8 cellular contexts compared by ENCODE assay signal in genomic region chr16:22205577-22206012, GRCh38. TPM values are rescaled to one million over a fixed set of nuclear protein-coding genes. Genes with fewer than 3 reads are reported as not detected.
DNase-seq lines count a peak whose midpoint lies in the region; ATAC-seq and TF ChIP-seq lines count a peak whose summit lies in the region.

No MANE protein-coding gene starts in this region.

- WGBS in esophagus, 2 donors = 4 to 5% methylated on average over 11 of the region's 11 CpGs

- H3K27me3 ChIP-seq in DND-41 (ENCODE audit: insufficient read depth, low read length, poor library complexity) (no peaks in the 10 kb centered on the region), RWPE2 (ENCODE audit: insufficient read depth, poor library complexity, severe bottlenecking) (no peaks in the 10 kb centered on the region), esophagus (ENCODE audit: control insufficient read depth in 1 of 2, insufficient read depth in 2 of 2, low read length in 2 of 2) (no peaks in the 10 kb centered on the region), parathyroid adenoma (ENCODE audit: control insufficient read depth, insufficient read depth, low read length) (no peaks in the 10 kb centered on the region)

- DNase-seq in DND-41 = no peak
- DNase-seq in RWPE2 (ENCODE audit: low spot score) = no peak
- DNase-seq in NCI-H748 (lab: John Stamatoyannopoulos, UW; ENCODE audit: unreplicated experiment) = no peak
- DNase-seq in AG08395 (ENCODE audit: low spot score) = no peak
- no peak for DNase-seq in NCI-H1092 treated with DMSO at 0.1 percent for 48 hours (lab: John Stamatoyannopoulos, UW)

- peak overlapping the region; percentile 85 for H3K4me2 ChIP-seq in DND-41 (ENCODE audit: insufficient read depth, low read length)
- peak overlapping the region; percentile 93 for H3K4me2 ChIP-seq in parathyroid adenoma (ENCODE audit: low read length)

- H3K4me1 ChIP-seq in DND-41 (ENCODE audit: insufficient read depth, low read length) = peaks cover 17% of the 10 kb centered on the region
- no peaks in the 10 kb centered on the region for H3K4me1 ChIP-seq in RWPE2 (ENCODE audit: insufficient read depth, poor library complexity, severe bottlenecking)
- H3K4me1 ChIP-seq in esophagus (ENCODE audit: control insufficient read depth in 2 of 2, insufficient read depth in 2 of 2, low read length in 1 of 2) = peaks cover 5 to 8% of the 10 kb centered on the region in 2 donors
- H3K4me1 ChIP-seq in parathyroid adenoma = peaks cover 3% of the 10 kb centered on the region

- no peak for TF ChIP-seq CTCF in DND-41 (IDR thresholded peaks at IDR 0.05; ENCODE audit: borderline replicate concordance, extremely low read depth, low read length, poor library complexity, severe bottlenecking)
- no peak for TF ChIP-seq CTCF in RWPE2 (IDR thresholded peaks at IDR 0.05; ENCODE audit: poor library complexity, severe bottlenecking)
- TF ChIP-seq CTCF in parathyroid adenoma (IDR thresholded peaks at IDR 0.05) = no peak

- H3K4me3 ChIP-seq in DND-41 (ENCODE audit: low read depth in 1 of 2, low read length in 2 of 2) = peak overlapping the region in 1 of 2 experiments; percentile 92; a peak in 2 of 4 replicates
- H3K4me3 ChIP-seq in RWPE2 (ENCODE audit: severe bottlenecking) = peak overlapping the region; percentile 82
- H3K4me3 ChIP-seq in esophagus (ENCODE audit: low read depth in 1 of 2, low read length in 2 of 2) = peak overlapping the region; percentile 80 to 86
- peak overlapping the region; percentile 79 for H3K4me3 ChIP-seq in parathyroid adenoma (ENCODE audit: low read depth, low read length)

- H4K20me1 ChIP-seq in DND-41 (ENCODE audit: insufficient read depth, low read length) = peaks cover 11% of the 10 kb centered on the region; the same call in 1 of the 2 replicates

- H3K79me2 ChIP-seq in DND-41 (ENCODE audit: insufficient read depth, low read length) (peaks cover 38% of the 10 kb centered on the region), parathyroid adenoma (peaks cover 9% of the 10 kb centered on the region)

- H3K36me3 ChIP-seq in DND-41 (ENCODE audit: insufficient read depth, low read length) (peaks cover 6% of the 10 kb centered on the region), RWPE2 (ENCODE audit: low read depth) (no peaks in the 10 kb centered on the region), esophagus (ENCODE audit: control insufficient read depth in 2 of 2, insufficient read depth in 2 of 2, low read length in 1 of 2) (no peaks in the 10 kb centered on the region), parathyroid adenoma (ENCODE audit: control insufficient read depth, insufficient read depth, low read length) (no peaks in the 10 kb centered on the region)

- H3K27ac ChIP-seq in DND-41 (ENCODE audit: low read length) (no peak overlapping the region), RWPE2 (ENCODE audit: poor library complexity, severe bottlenecking) (peak overlapping the region; percentile 70), esophagus (ENCODE audit: low read depth in 2 of 2, low read length in 1 of 2) (peak overlapping the region; percentile 36 to 59), parathyroid adenoma (peak overlapping the region; percentile 85)

- peak overlapping the region; percentile 61 for H2AFZ ChIP-seq in DND-41 (ENCODE audit: low read depth, low read length)
- H2AFZ ChIP-seq in parathyroid adenoma = peak overlapping the region; percentile 83

- ATAC-seq in DND-41 (ENCODE audit: insufficient read depth, low read depth) (no peak), RWPE2 (ENCODE audit: low read depth) (no peak), HG03280 (IDR thresholded peaks at IDR 0.05; ENCODE audit: unreplicated experiment) (no peak)

- H3K9me3 ChIP-seq in DND-41 (ENCODE audit: insufficient read depth, low read length, severe bottlenecking) = no peaks in the 10 kb centered on the region
- H3K9me3 ChIP-seq in RWPE2 (ENCODE audit: severe bottlenecking) = no peaks in the 10 kb centered on the region
- no peaks in the 10 kb centered on the region for H3K9me3 ChIP-seq in esophagus (ENCODE audit: control insufficient read depth in 2 of 2, insufficient read depth in 1 of 2, low read depth in 1 of 2, low read length in 1 of 2)
- H3K9me3 ChIP-seq in parathyroid adenoma (ENCODE audit: control insufficient read depth, low read length) = no peaks in the 10 kb centered on the region

- H3K9ac ChIP-seq in DND-41 (ENCODE audit: low read depth, low read length) = peak overlapping the region; percentile 72
- H3K9ac ChIP-seq in parathyroid adenoma = no peak overlapping the region

RNA-seq across cellular contexts. Expression of gene EEF2K, which starts 0.5 kb away (rescaled TPM):
- 1 to 10 TPM; 4.6 to 6.9 TPM for polyA plus RNA-seq in esophagus

RNA-seq across cellular contexts. Expression of gene SDR42E2, which starts 43.3 kb away (rescaled TPM):
- polyA plus RNA-seq in esophagus = under 1 TPM in 1 of 2 donors, not detected in 1; 0.04 TPM
